9 cellular contexts compared by ENCODE assay signal in the genomic region with DNA sequence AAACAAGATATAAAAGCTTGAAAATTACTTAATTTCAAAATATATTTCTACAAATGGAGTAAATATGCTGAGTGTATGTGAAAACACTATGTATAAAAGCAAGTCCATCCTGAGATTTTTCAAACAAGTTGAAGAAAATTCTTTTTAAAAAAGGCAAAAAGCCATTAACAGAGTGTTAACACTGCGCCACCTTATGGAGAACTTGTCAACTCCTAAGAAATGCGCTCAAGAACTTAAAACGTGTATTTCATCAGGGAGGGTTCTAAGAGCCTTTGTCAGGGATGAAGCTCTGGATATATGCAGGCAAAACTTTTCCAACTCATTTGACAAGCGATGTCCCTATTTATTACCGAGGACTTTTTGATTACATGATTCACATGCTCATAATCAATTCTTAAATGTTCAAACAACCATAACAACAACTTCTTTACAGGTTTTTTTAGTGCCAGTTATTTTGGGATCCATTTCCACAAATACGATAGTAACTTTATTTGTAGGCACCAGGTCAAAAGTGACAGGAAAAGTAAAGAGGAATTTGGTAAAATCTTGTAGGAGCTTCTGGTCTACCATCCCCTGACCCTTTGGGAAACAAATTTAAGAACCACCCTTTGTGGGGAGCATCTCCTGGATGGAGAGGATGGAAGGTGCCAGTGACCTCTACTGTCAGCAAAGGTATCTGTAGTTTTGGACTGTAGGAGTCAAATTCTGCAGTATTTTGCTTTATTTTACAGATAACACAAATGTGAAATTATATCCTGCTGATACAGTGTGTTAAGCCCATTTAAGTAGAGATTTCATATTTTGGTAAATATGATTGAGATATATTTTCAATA. TPM values are rescaled to one million over a fixed set of nuclear protein-coding genes. Genes with fewer than 3 reads are reported as not detected.
DNase-seq lines count a peak whose midpoint lies in the region; ATAC-seq, FAIRE-seq and TF ChIP-seq lines count a peak whose summit lies in the region.
"Had no signal": no experiment of that assay in that cellular context is flagged by ENCODE, and none has a peak within 500 bp of the region (broad histone marks: within the 10 kb centered on the region; RNA-seq: fewer than 3 reads in every experiment).

No MANE protein-coding gene starts in this region.

- RAD21 ChIA-PET in HCT116 (lab: Charles Lee; ENCODE audit: low non-redundant PET in 1 of 2, low total read pairs in 2 of 2, uncharacterized antibody in 2 of 2, unreplicated experiment in 2 of 2), result interaction anchor here in 1 of 2 experiments (0.7 kb wide), 1 partner anchor 10 kb away, joined by 3 read pairs; no protein-coding TSS in a partner anchor

- TF ChIP-seq CTCF in D721Med (IDR thresholded peaks at IDR 0.05; ENCODE audit: insufficient read depth, missing control alignments) (peak; percentile 70), HCT116 (IDR thresholded peaks at IDR 0.05 in 2 of 3, conservative IDR thresholded peaks at IDR 0.05 in 1 of 3; ENCODE audit: borderline replicate concordance in 1 of 3, insufficient read depth in 1 of 3, low read depth in 2 of 3, low read length in 2 of 3) (peak; percentile 52 to 71 (median 67); a peak in 5 of 6 replicates), RWPE1 (conservative IDR thresholded peaks at IDR 0.05; ENCODE audit: low read depth) (peak; percentile 70), glutamatergic neuron (IDR thresholded peaks at IDR 0.05; ENCODE audit: partially characterized antibody, unreplicated experiment) (peak; percentile 73)

- CTCF ChIA-PET in HCT116 (lab: Charles Lee) (interaction anchor here (0.6 to 3.3 kb wide), 12 partner anchors 10 to 307 kb away, joined by 3 to 21 read pairs (median 6); no protein-coding TSS in a partner anchor), RWPE1 (lab: Yijun Ruan, JAX) (interaction anchor here (0.6 to 3.4 kb wide), 13 partner anchors 9 to 483 kb away, joined by 3 to 15 read pairs (median 3); no protein-coding TSS in a partner anchor)

- FAIRE-seq in D721Med (lab: Jason Lieb, UNC), result peak; percentile 80

- peak overlapping the region; percentile 4 for H2AFZ ChIP-seq in HCT116 (ENCODE audit: low read depth, low read length, poor library complexity, severe bottlenecking)

- no peaks in the 10 kb centered on the region for H3K9me2 ChIP-seq in HCT116 (ENCODE audit: insufficient read depth)

- H3K36me3 ChIP-seq in HCT116 (ENCODE audit: control insufficient read depth in 1 of 2, insufficient read depth in 2 of 2, low read length in 2 of 2), result no peaks in the 10 kb centered on the region
- H3K36me3 ChIP-seq: neutrophil had no signal

- no peak for DNase-seq in D721Med (ENCODE audit: insufficient read length, low spot score)
- DNase-seq in HCT116 (ENCODE audit: low read depth, low spot score), result peak; percentile 49
- DNase-seq in RWPE1 (ENCODE audit: low spot score), result no peak
- DNase-seq in glutamatergic neuron, result no peak
- no peak for DNase-seq in T-helper 1 cell
- no peak for DNase-seq in COLO668 (lab: John Stamatoyannopoulos, UW; ENCODE audit: unreplicated experiment)

- no peaks in the 10 kb centered on the region for H3K9me3 Mint-ChIP-seq in glutamatergic neuron (ENCODE audit: unreplicated experiment)

- H3K27me3 ChIP-seq in HCT116 (ENCODE audit: insufficient read depth, low read length), result no peaks in the 10 kb centered on the region; the same call in 1 of the 2 replicates
- H3K27me3 ChIP-seq: neutrophil had no signal

- H3K4me3 ChIP-seq in HCT116 (replicated peaks in 1 of 2; ENCODE audit: low read depth in 1 of 2, low read length in 2 of 2), result no peak overlapping the region

- no peaks in the 10 kb centered on the region for H3K27me3 Mint-ChIP-seq in glutamatergic neuron (ENCODE audit: unreplicated experiment)

- TF ChIP-seq RAD21 in HCT116 (IDR thresholded peaks at IDR 0.05; ENCODE audit: low read depth), result peak; percentile 68

- H3K27ac ChIP-seq in HCT116 (ENCODE audit: low read depth, low read length) (no peak overlapping the region), RWPE1 (no peak overlapping the region)
- H3K27ac ChIP-seq: neutrophil had no signal

- ATAC-seq in HCT116 (peak; percentile 76), GM19035 (IDR thresholded peaks at IDR 0.05; ENCODE audit: unreplicated experiment) (no peak), HG03460 (IDR thresholded peaks at IDR 0.05; ENCODE audit: unreplicated experiment) (no peak)

- no peaks in the 10 kb centered on the region for H3K4me1 Mint-ChIP-seq in glutamatergic neuron (ENCODE audit: low read depth, unreplicated experiment)

- no peak overlapping the region for H3K27ac Mint-ChIP-seq in glutamatergic neuron (ENCODE audit: unreplicated experiment)

- no TSS peak for BruUV-seq in HCT116 (replicated peaks; lab: Mats Ljungman, UMichigan)

- POLR2A ChIA-PET in HCT116 (lab: Charles Lee), result no interaction called here
- POLR2A ChIA-PET in RWPE1 (lab: Yijun Ruan, JAX; ENCODE audit: low non-redundant PET), result no interaction called here

- H3K4me3 Mint-ChIP-seq in glutamatergic neuron (ENCODE audit: unreplicated experiment), result no peak overlapping the region

- no peaks in the 10 kb centered on the region for H3K79me2 ChIP-seq in HCT116 (ENCODE audit: insufficient read depth, low read length)

- no peaks in the 10 kb centered on the region for H4K20me1 ChIP-seq in HCT116 (ENCODE audit: insufficient read depth)

- no peaks in the 10 kb centered on the region for H3K36me3 Mint-ChIP-seq in glutamatergic neuron (ENCODE audit: unreplicated experiment)

- H3K4me2 ChIP-seq in HCT116 (ENCODE audit: low read length), result no peak overlapping the region

- intact Hi-C loops in HCT116 (cut with micrococcal nuclease), result loop anchor here (1.0 to 5.0 kb wide), 3 partner anchors 109 to 459 kb away; no protein-coding TSS in a partner anchor

- no peak overlapping the region for H3K9ac ChIP-seq in HCT116 (ENCODE audit: low read length)

- no peaks in the 10 kb centered on the region for H3K4me1 ChIP-seq in HCT116 (ENCODE audit: control insufficient read depth in 1 of 2, insufficient read depth in 2 of 2, low read length in 2 of 2)

- H3K9me3 ChIP-seq in HCT116 (ENCODE audit: control insufficient read depth in 1 of 2, insufficient read depth in 1 of 2, low read depth in 1 of 2, low read length in 2 of 2), result no peaks in the 10 kb centered on the region
- H3K9me3 ChIP-seq: neutrophil had no signal

- no peak for TF ChIP-seq POLR2A in HCT116 (IDR thresholded peaks at IDR 0.05; ENCODE audit: borderline replicate concordance, extremely low read depth, insufficient read depth, insufficient read length)

TF ChIP-seq in HCT116, 20 proteins besides CTCF, POLR2A, EP300 and RAD21:
- TF ChIP-seq, protein P1, sequence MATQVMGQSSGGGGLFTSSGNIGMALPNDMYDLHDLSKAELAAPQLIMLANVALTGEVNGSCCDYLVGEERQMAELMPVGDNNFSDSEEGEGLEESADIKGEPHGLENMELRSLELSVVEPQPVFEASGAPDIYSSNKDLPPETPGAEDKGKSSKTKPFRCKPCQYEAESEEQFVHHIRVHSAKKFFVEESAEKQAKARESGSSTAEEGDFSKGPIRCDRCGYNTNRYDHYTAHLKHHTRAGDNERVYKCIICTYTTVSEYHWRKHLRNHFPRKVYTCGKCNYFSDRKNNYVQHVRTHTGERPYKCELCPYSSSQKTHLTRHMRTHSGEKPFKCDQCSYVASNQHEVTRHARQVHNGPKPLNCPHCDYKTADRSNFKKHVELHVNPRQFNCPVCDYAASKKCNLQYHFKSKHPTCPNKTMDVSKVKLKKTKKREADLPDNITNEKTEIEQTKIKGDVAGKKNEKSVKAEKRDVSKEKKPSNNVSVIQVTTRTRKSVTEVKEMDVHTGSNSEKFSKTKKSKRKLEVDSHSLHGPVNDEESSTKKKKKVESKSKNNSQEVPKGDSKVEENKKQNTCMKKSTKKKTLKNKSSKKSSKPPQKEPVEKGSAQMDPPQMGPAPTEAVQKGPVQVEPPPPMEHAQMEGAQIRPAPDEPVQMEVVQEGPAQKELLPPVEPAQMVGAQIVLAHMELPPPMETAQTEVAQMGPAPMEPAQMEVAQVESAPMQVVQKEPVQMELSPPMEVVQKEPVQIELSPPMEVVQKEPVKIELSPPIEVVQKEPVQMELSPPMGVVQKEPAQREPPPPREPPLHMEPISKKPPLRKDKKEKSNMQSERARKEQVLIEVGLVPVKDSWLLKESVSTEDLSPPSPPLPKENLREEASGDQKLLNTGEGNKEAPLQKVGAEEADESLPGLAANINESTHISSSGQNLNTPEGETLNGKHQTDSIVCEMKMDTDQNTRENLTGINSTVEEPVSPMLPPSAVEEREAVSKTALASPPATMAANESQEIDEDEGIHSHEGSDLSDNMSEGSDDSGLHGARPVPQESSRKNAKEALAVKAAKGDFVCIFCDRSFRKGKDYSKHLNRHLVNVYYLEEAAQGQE (IDR thresholded peaks at IDR 0.05; ENCODE audit: low read depth), result no peak
- no peak for TF ChIP-seq JUND (IDR thresholded peaks at IDR 0.05)
- TF ChIP-seq, protein P2, sequence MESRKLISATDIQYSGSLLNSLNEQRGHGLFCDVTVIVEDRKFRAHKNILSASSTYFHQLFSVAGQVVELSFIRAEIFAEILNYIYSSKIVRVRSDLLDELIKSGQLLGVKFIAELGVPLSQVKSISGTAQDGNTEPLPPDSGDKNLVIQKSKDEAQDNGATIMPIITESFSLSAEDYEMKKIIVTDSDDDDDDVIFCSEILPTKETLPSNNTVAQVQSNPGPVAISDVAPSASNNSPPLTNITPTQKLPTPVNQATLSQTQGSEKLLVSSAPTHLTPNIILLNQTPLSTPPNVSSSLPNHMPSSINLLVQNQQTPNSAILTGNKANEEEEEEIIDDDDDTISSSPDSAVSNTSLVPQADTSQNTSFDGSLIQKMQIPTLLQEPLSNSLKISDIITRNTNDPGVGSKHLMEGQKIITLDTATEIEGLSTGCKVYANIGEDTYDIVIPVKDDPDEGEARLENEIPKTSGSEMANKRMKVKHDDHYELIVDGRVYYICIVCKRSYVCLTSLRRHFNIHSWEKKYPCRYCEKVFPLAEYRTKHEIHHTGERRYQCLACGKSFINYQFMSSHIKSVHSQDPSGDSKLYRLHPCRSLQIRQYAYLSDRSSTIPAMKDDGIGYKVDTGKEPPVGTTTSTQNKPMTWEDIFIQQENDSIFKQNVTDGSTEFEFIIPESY (IDR thresholded peaks at IDR 0.05; ENCODE audit: extremely low read depth, insufficient replicate concordance, low read length), result no peak
- TF ChIP-seq YY1 (IDR thresholded peaks at IDR 0.05; ENCODE audit: extremely low read depth, insufficient replicate concordance, low read depth, low read length), result no peak
- TF ChIP-seq SP1 (IDR thresholded peaks at IDR 0.05; ENCODE audit: low read depth), result no peak
- TF ChIP-seq ZNF274 (IDR thresholded peaks at IDR 0.05; ENCODE audit: low read depth, low read length), result no peak
- no peak for TF ChIP-seq SIN3A (IDR thresholded peaks at IDR 0.05; ENCODE audit: low read depth)
- no peak for TF ChIP-seq FOSL1 (IDR thresholded peaks at IDR 0.05; ENCODE audit: low read depth)
- TF ChIP-seq SRF (IDR thresholded peaks at IDR 0.05; ENCODE audit: low read depth), result no peak

RNA-seq across cellular contexts. Expression of gene CALCR, which starts 23.2 kb away (rescaled TPM):
- total RNA-seq in HCT116 (2021; ENCODE audit: unreplicated experiment), result 0.10 TPM
- polyA plus RNA-seq in HCT116 (2012), result 0.08 TPM in 1 of 2 replicates, not detected in the other
- total RNA-seq in glutamatergic neuron (ENCODE audit: unreplicated experiment), result not detected
